ENCODE assay signal across 36 cellular contexts in the genomic region with DNA sequence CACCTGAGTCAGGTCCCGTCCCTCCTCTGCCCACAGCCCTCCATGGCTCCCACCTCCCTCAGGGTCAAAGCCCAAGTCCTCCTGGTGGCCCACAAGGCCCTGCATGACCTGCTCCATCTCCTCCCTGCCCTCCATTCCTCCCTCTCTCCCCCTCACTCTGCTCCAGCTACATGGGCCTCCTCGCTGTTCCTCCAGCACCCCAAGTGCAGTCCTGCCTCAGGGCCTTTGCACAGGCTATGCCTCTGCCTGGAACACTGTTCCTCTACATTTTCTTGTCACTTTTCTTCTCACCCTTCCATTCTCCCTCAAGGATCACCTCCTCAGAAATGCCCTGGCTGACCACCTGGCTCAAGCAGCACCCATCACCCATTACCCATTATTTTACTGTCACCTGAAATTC. TPM values are rescaled to one million over a fixed set of nuclear protein-coding genes. Genes with fewer than 3 reads are reported as not detected.
"Had no signal": no experiment of that assay in that cellular context is flagged by ENCODE, and none has a peak within 500 bp of the region (broad histone marks: within the 10 kb centered on the region; RNA-seq: fewer than 3 reads in every experiment).

No MANE protein-coding gene starts in this region.

- H3K36me3 Mint-ChIP-seq: activated naive CD4-positive, alpha-beta T cell treated with anti-CD3 and anti-CD28 coated beads, Interleukin-2, amount 50 U/mL, for 24 hours; activated naive CD8-positive, alpha-beta T cell treated with anti-CD3 and anti-CD28 coated beads, Interleukin-2, amount 10 ng/mL, durations not matched to agents 7 days and 5 days had no signal

- DNase-seq: activated CD4-positive, alpha-beta T cell treated with anti-CD3 and anti-CD28 coated beads, Interleukin-2, amount 10 ng/mL, durations not matched to agents 24 days and 14 days; activated CD4-positive, alpha-beta T cell treated with anti-CD3 and anti-CD28 coated beads, Interleukin-2, amount 50 U/mL, for 4 hours; activated CD4-positive, CD25-positive, alpha-beta regulatory T cell; activated CD8-positive, alpha-beta T cell treated with anti-CD3 and anti-CD28 coated beads for 36 hours; activated gamma-delta T cell; activated naive CD4-positive, alpha-beta T cell treated with Interleukin-2 at 50 U/mL for 16 hours; activated naive CD8-positive, alpha-beta T cell treated with anti-CD3 and anti-CD28 coated beads, Interleukin-2, amount 10 ng/mL, durations not matched to agents 7 days and 5 days; activated T-cell treated with anti-CD3 and anti-CD28 coated beads, Interleukin-2, amount 50 U/mL, for 1 hour; activated T-cell treated with anti-CD3 and anti-CD28 coated beads, Interleukin-2, amount 50 U/mL, for 72 hours; amygdala; Kasumi-1; MM.1S; MV-4-11; NCI-H1092; NCI-H146; NCI-H187; NCI-H2029 treated with DMSO at 0.1 percent for 48 hours; NCI-H2107; NCI-H2171; NCI-H510A; NCI-H526; NCI-H748 treated with DMSO at 0.1 percent for 48 hours; NK-92 treated with Interleukin-12 subunit alpha and Interleukin-12 subunit beta, amount 100 ng/mL, for 24 hours; Right ventricle myocardium superior; SJCRH30; T1000; WERI-Rb-1 had no signal

- H3K36me3 ChIP-seq: ascending aorta, cardiac muscle cell, SJCRH30, WERI-Rb-1 had no signal

- H3K27ac ChIP-seq: ascending aorta, cardiac muscle cell, PC-9, SJCRH30, SK-N-MC, WERI-Rb-1 had no signal

- H3K27me3 ChIP-seq: ascending aorta, cardiac muscle cell, SJCRH30 had no signal

- H3K4me3 ChIP-seq: ascending aorta, cardiac muscle cell, PC-9, SJCRH30, SK-N-MC had no signal

- H3K27me3 Mint-ChIP-seq: activated naive CD4-positive, alpha-beta T cell treated with anti-CD3 and anti-CD28 coated beads, Interleukin-2, amount 50 U/mL, for 24 hours had no signal

- H3K9me3 Mint-ChIP-seq: activated CD8-positive, alpha-beta T cell treated with anti-CD3 and anti-CD28 coated beads for 36 hours; activated naive CD4-positive, alpha-beta T cell treated with anti-CD3 and anti-CD28 coated beads, Interleukin-2, amount 50 U/mL, for 24 hours; activated T-helper 2 cell treated with anti-CD3 and anti-CD28 coated beads, Interferon-gamma antibody, Interleukin-2, Interleukin-4, amounts not matched to agents 10 μg/mL and 5 μg/mL and 100 μg/mL, durations not matched to agents 14 hours and 24 hours and 36 hours had no signal

- H3K27ac Mint-ChIP-seq: activated CD4-positive, alpha-beta T cell treated with anti-CD3 and anti-CD28 coated beads, Interleukin-2, amount 10 ng/mL, durations not matched to agents 24 days and 14 days; activated CD8-positive, alpha-beta T cell treated with anti-CD3 and anti-CD28 coated beads for 36 hours; activated naive CD4-positive, alpha-beta T cell treated with anti-CD3 and anti-CD28 coated beads, Interleukin-2, amount 50 U/mL, for 24 hours; activated naive CD8-positive, alpha-beta T cell treated with anti-CD3 and anti-CD28 coated beads, Interleukin-2, amount 10 ng/mL, durations not matched to agents 7 days and 5 days; activated T-cell treated with anti-CD3 and anti-CD28 coated beads, Interleukin-2, amount 50 U/mL, for 72 hours; activated T-helper 2 cell treated with anti-CD3 and anti-CD28 coated beads, Interferon-gamma antibody, Interleukin-2, Interleukin-4, amounts not matched to agents 10 μg/mL and 5 μg/mL and 100 μg/mL, durations not matched to agents 14 hours and 24 hours and 36 hours had no signal

- H3K4me1 Mint-ChIP-seq: activated CD4-positive, alpha-beta T cell treated with anti-CD3 and anti-CD28 coated beads, Interleukin-2, amount 10 ng/mL, durations not matched to agents 24 days and 14 days; activated naive CD4-positive, alpha-beta T cell treated with anti-CD3 and anti-CD28 coated beads, Interleukin-2, amount 50 U/mL, for 24 hours; activated naive CD8-positive, alpha-beta T cell treated with anti-CD3 and anti-CD28 coated beads, Interleukin-2, amount 10 ng/mL, durations not matched to agents 7 days and 5 days; central memory CD8-positive, alpha-beta T cell had no signal

- ATAC-seq: activated CD8-positive, alpha-beta T cell treated with anti-CD3 and anti-CD28 coated beads for 36 hours; activated T-cell treated with anti-CD3 and anti-CD28 coated beads, Interleukin-2, amount 50 U/mL, for 72 hours had no signal

- FAIRE-seq: RCC 7860 had no signal

- H2AFZ ChIP-seq: PC-9 had no signal

- H3K4me2 ChIP-seq: PC-9 had no signal

- H3K4me1 ChIP-seq: ascending aorta, SJCRH30 had no signal

- H3K4me3 Mint-ChIP-seq: activated CD4-positive, alpha-beta T cell treated with anti-CD3 and anti-CD28 coated beads, Interleukin-2, amount 10 ng/mL, durations not matched to agents 24 days and 14 days; activated CD8-positive, alpha-beta T cell treated with anti-CD3 and anti-CD28 coated beads for 36 hours; activated naive CD4-positive, alpha-beta T cell treated with anti-CD3 and anti-CD28 coated beads, Interleukin-2, amount 50 U/mL, for 24 hours; activated naive CD8-positive, alpha-beta T cell treated with anti-CD3 and anti-CD28 coated beads, Interleukin-2, amount 10 ng/mL, durations not matched to agents 7 days and 5 days; activated T-cell treated with anti-CD3 and anti-CD28 coated beads, Interleukin-2, amount 50 U/mL, for 72 hours; central memory CD8-positive, alpha-beta T cell had no signal

- H3K9me3 ChIP-seq: ascending aorta, SJCRH30 had no signal

RNA-seq across cellular contexts. Expression of gene PTPRS, which starts 41.5 kb away (rescaled TPM):
- total RNA-seq: T-helper 1 cell treated with Interleukin-12 subunit alpha and Interleukin-12 subunit beta and Interleukin-4 antibody, amounts not matched to agents 30 ng/mL and 1 ng/mL, for 36 hours had no signal
